In the genomic region with DNA sequence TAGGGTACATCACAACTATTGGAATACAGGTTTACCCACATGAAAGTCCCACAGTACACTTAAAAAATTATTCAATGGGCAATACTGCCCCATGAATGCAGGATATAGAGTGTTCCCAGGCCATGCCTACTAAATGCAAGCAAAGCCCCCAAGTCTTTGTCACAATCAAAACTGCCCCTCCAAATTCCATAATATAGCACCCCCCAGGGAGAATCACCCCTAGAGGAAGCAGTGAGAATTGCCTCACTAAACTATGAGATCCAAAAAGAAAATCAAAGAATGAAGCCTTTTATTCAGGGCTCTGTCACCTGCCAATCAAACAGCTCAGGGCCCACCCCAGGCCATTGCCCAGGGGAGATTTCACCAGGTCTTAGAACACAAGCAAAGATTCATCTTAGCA, we compare ENCODE assay signal across 21 cellular contexts.
A peak's percentile ranks its signal among the peaks of the same experiment; 100 is the strongest.
DNase-seq lines count a peak whose midpoint lies in the region; ATAC-seq and TF ChIP-seq lines count a peak whose summit lies in the region.
"Had no signal": no experiment of that assay in that cellular context is flagged by ENCODE, and none has a peak within 500 bp of the region (broad histone marks: within the 10 kb centered on the region; RNA-seq: fewer than 3 reads in every experiment).

No MANE protein-coding gene starts in this region.

- H3K9ac ChIP-seq in neural progenitor cell: no peak overlapping the region
- H3K9ac ChIP-seq: BLaER1 had no signal

- H3K27me3 Mint-ChIP-seq in GM23338 (ENCODE audit: insufficient read depth, low read depth, poor library complexity): peaks cover 1% of the 10 kb centered on the region
- H3K27me3 Mint-ChIP-seq in neural progenitor cell (ENCODE audit: insufficient read depth, low read depth): peaks cover 4% of the 10 kb centered on the region

- H3K36me3 Mint-ChIP-seq in GM23338 (ENCODE audit: low read depth): no peaks in the 10 kb centered on the region
- H3K36me3 Mint-ChIP-seq in neural progenitor cell: no peaks in the 10 kb centered on the region
- H3K36me3 Mint-ChIP-seq: CD8-positive, alpha-beta T cell had no signal

- H3K36me3 ChIP-seq in GM23338 (ENCODE audit: insufficient read depth): no peaks in the 10 kb centered on the region
- H3K36me3 ChIP-seq in PC-9 (ENCODE audit: low read depth): no peaks in the 10 kb centered on the region
- no peaks in the 10 kb centered on the region for H3K36me3 ChIP-seq in neural progenitor cell
- H3K36me3 ChIP-seq: BLaER1, MG63 had no signal

- H3K9me3 Mint-ChIP-seq in GM23338: no peaks in the 10 kb centered on the region
- H3K9me3 Mint-ChIP-seq in neural progenitor cell: no peaks in the 10 kb centered on the region

- H3K4me3 ChIP-seq in GM23338 (no peak overlapping the region), PC-9 (no peak overlapping the region), choroid plexus epithelial cell (ENCODE audit: low read depth, low read length) (no peak overlapping the region), neural progenitor cell (no peak overlapping the region)
- H3K4me3 ChIP-seq: BLaER1, MG63 had no signal

- H3K9me3 ChIP-seq in PC-9 (ENCODE audit: insufficient read depth, low read depth) (no peaks in the 10 kb centered on the region), neural progenitor cell (ENCODE audit: low read depth) (no peaks in the 10 kb centered on the region)
- H3K9me3 ChIP-seq: BLaER1, MG63 had no signal

- DNase-seq in GM23338 (ENCODE audit: low spot score) (no peak), PC-9 (no peak), choroid plexus epithelial cell (ENCODE audit: low read depth) (no peak), neural progenitor cell (ENCODE audit: low spot score) (no peak), mesenteric fat pad (ENCODE audit: low spot score) (no peak), LoVo (ENCODE audit: low spot score) (no peak), DMS 273 (lab: John Stamatoyannopoulos, UW; ENCODE audit: unreplicated experiment) (no peak)
- DNase-seq: CD8-positive, alpha-beta T cell; H7; Karpas-422; MG63; NCI-H1092; NCI-H1436 treated with DMSO at 0.1 percent for 48 hours; NCI-H2029 treated with DMSO at 0.1 percent for 48 hours; NCI-H510A; NCI-H748 treated with DMSO at 0.1 percent for 48 hours; OCI-M1; RPMI8226; SHP77 treated with DMSO at 0.1 percent for 48 hours had no signal

- peaks cover 16% of the 10 kb centered on the region for H3K9me2 ChIP-seq in GM23338 (ENCODE audit: insufficient read depth)
- H3K9me2 ChIP-seq in PC-9 (ENCODE audit: insufficient read depth): no peaks in the 10 kb centered on the region

- CTCF ChIA-PET in PC-9 (lab: Charles Lee): no interaction called here

- H3K4me3 Mint-ChIP-seq in GM23338: no peak overlapping the region
- no peak overlapping the region for H3K4me3 Mint-ChIP-seq in neural progenitor cell
- H3K4me3 Mint-ChIP-seq: CD8-positive, alpha-beta T cell had no signal

- H3K4me2 ChIP-seq in GM23338: no peak overlapping the region
- H3K4me2 ChIP-seq in PC-9: no peak overlapping the region
- no peak overlapping the region for H3K4me2 ChIP-seq in neural progenitor cell
- H3K4me2 ChIP-seq: BLaER1 had no signal

- H3K4me1 ChIP-seq in GM23338 (ENCODE audit: insufficient read depth): peaks cover 46% of the 10 kb centered on the region
- no peaks in the 10 kb centered on the region for H3K4me1 ChIP-seq in PC-9 (replicated peaks; ENCODE audit: insufficient read depth)
- H3K4me1 ChIP-seq in neural progenitor cell: peaks cover 37% of the 10 kb centered on the region
- H3K4me1 ChIP-seq: BLaER1 had no signal

- 0 out of 2 replicates have a peak overlapping the region, but pooled peaks have one; percentile 6 for H2AFZ ChIP-seq in GM23338
- H2AFZ ChIP-seq in PC-9: no peak overlapping the region
- no peak overlapping the region for H2AFZ ChIP-seq in neural progenitor cell (replicated peaks)

- H3K4me1 Mint-ChIP-seq in GM23338: peaks cover 46% of the 10 kb centered on the region
- H3K4me1 Mint-ChIP-seq in neural progenitor cell: peaks cover 30% of the 10 kb centered on the region

- intact Hi-C loops in PC-9 (cut with micrococcal nuclease; ENCODE audit: unreplicated experiment): loop anchor here (10.0 kb wide), 1 partner anchor 286 kb away; a partner anchor contains a TSS

- H3F3A ChIP-seq in GM23338 (replicated peaks; ENCODE audit: low read depth) (no peaks in the 10 kb centered on the region), PC-9 (ENCODE audit: insufficient read depth, low read depth) (no peaks in the 10 kb centered on the region; the same call in 1 of the 2 replicates), neural progenitor cell (ENCODE audit: low read depth) (peaks cover 39% of the 10 kb centered on the region)

- peak in 1 of 2 experiments; percentile 46; a peak in 2 of 4 replicates for TF ChIP-seq CTCF in GM23338 (conservative IDR thresholded peaks at IDR 0.05; ENCODE audit: low read depth in 2 of 2)
- peak; percentile 32; the same call in 1 of the 2 replicates for TF ChIP-seq CTCF in PC-9 (conservative IDR thresholded peaks at IDR 0.05)
- peak; percentile 30 for TF ChIP-seq CTCF in choroid plexus epithelial cell (conservative IDR thresholded peaks at IDR 0.05; ENCODE audit: low read depth, low read length)
- peak; percentile 23 for TF ChIP-seq CTCF in neural progenitor cell (IDR thresholded peaks at IDR 0.05)

- H4K20me1 ChIP-seq in GM23338 (replicated peaks; ENCODE audit: insufficient read depth) (no peaks in the 10 kb centered on the region), PC-9 (ENCODE audit: insufficient read depth) (no peaks in the 10 kb centered on the region), neural progenitor cell (ENCODE audit: low read depth) (no peaks in the 10 kb centered on the region)
- H4K20me1 ChIP-seq: BLaER1 had no signal

- H3K27ac Mint-ChIP-seq in GM23338 (no peak overlapping the region), neural progenitor cell (no peak overlapping the region)
- H3K27ac Mint-ChIP-seq: CD8-positive, alpha-beta T cell had no signal

- H3K79me2 ChIP-seq in GM23338 (replicated peaks; ENCODE audit: insufficient read depth) (no peaks in the 10 kb centered on the region), PC-9 (ENCODE audit: low read depth) (no peaks in the 10 kb centered on the region), neural progenitor cell (ENCODE audit: low read depth) (no peaks in the 10 kb centered on the region)

- H3K27ac ChIP-seq in GM23338 (ENCODE audit: low read depth) (no peak overlapping the region), PC-9 (no peak overlapping the region), neural progenitor cell (no peak overlapping the region)
- H3K27ac ChIP-seq: BLaER1, HL-60 had no signal

- no peaks in the 10 kb centered on the region for H3K27me3 ChIP-seq in GM23338 (ENCODE audit: insufficient read depth)
- peaks cover 7% of the 10 kb centered on the region; the same call in 1 of the 2 replicates for H3K27me3 ChIP-seq in PC-9 (ENCODE audit: insufficient read depth, low read depth)
- H3K27me3 ChIP-seq in neural progenitor cell: no peaks in the 10 kb centered on the region
- H3K27me3 ChIP-seq: BLaER1, MG63 had no signal

- no TSS peak for BruUV-seq in PC-9 (replicated peaks; lab: Mats Ljungman, UMichigan)

- ATAC-seq in GM23338: no peak
- ATAC-seq: CD8-positive, alpha-beta T cell had no signal

- POLR2A ChIA-PET in PC-9 (lab: Charles Lee; ENCODE audit: unreplicated experiment): no interaction called here
